In genomic region chr16:88975511-88976061, GRCh38 we compare ENCODE assay signal across 16 cellular contexts. TPM values are rescaled to one million over a fixed set of nuclear protein-coding genes. Genes with fewer than 3 reads are reported as not detected.
DNase-seq lines count a peak whose midpoint lies in the region; ATAC-seq, FAIRE-seq and TF ChIP-seq lines count a peak whose summit lies in the region.
"Had no signal": no experiment of that assay in that cellular context is flagged by ENCODE, and none has a peak within 500 bp of the region (broad histone marks: within the 10 kb centered on the region; RNA-seq: fewer than 3 reads in every experiment).

No MANE protein-coding gene starts in this region.

- no peak overlapping the region for H2AFZ ChIP-seq in HepG2 (ENCODE audit: low read length)

- no peak for FAIRE-seq in HepG2 (lab: Jason Lieb, UNC)
- FAIRE-seq: pancreas had no signal

- no peak overlapping the region for H3K27ac ChIP-seq in HepG2 (ENCODE audit: extremely low read length, insufficient read depth, low read length)
- H3K27ac ChIP-seq in right lobe of liver: no peak overlapping the region
- H3K27ac ChIP-seq in esophagus muscularis mucosa (replicated peaks in 1 of 4): no peak overlapping the region
- H3K27ac ChIP-seq in upper lobe of left lung: peak overlapping the region in 1 of 4 donors; percentile 73
- H3K27ac ChIP-seq: pancreas had no signal

- TF ChIP-seq POLR2A in HepG2 (IDR thresholded peaks at IDR 0.05; ENCODE audit: insufficient read depth in 1 of 2, low read depth in 2 of 2, low read length in 2 of 2) (no peak), right lobe of liver (IDR thresholded peaks at IDR 0.05) (no peak), NB4 (IDR thresholded peaks at IDR 0.05; ENCODE audit: extremely low read depth, insufficient read length) (no peak), esophagus muscularis mucosa (IDR thresholded peaks at IDR 0.05; ENCODE audit: low read depth) (no peak), upper lobe of left lung (IDR thresholded peaks at IDR 0.05) (no peak)

- no peak overlapping the region for H3K4me2 ChIP-seq in HepG2 (ENCODE audit: low read depth, low read length)

- DNase-seq in HepG2 (ENCODE audit: low spot score) (no peak), right lobe of liver (no peak), NB4 (ENCODE audit: low read depth) (peak; percentile 74), esophagus muscularis mucosa (ENCODE audit: extremely low spot score) (no peak), upper lobe of left lung (peak; percentile 41 to 76)
- no peak for DNase-seq in effector CD4-positive, alpha-beta T cell
- DNase-seq: activated CD4-positive, alpha-beta T cell treated with anti-CD3 and anti-CD28 coated beads for 4 hours; activated T-cell treated with anti-CD3 and anti-CD28 coated beads, Interleukin-2, amount 50 U/mL, for 72 hours; amygdala; cortex of kidney; NCI-H2171 treated with DMSO at 0.1 percent for 48 hours; stimulated activated CD4-positive, alpha-beta T cell treated with anti-CD3 and anti-CD28 coated beads, Interleukin-15, amount 100 ng/mL, for 24 hours had no signal

- H3K9me3 ChIP-seq in HepG2 (ENCODE audit: low read length) (no peaks in the 10 kb centered on the region), right lobe of liver (no peaks in the 10 kb centered on the region), esophagus muscularis mucosa (no peaks in the 10 kb centered on the region), upper lobe of left lung (no peaks in the 10 kb centered on the region)
- H3K9me3 ChIP-seq: pancreas had no signal

- ATAC-seq in HepG2 (no peak), right lobe of liver (no peak), upper lobe of left lung (ENCODE audit: low FRiP score in 2 of 2) (no peak), SK-N-SH treated with all-trans-retinoic acid at 6 μM for 48 hours (no peak), GM21381 (IDR thresholded peaks at IDR 0.05; ENCODE audit: unreplicated experiment) (no peak)
- ATAC-seq: pancreas had no signal

- peaks cover 54 to 88% of the 10 kb centered on the region in 2 experiments for H3K27me3 ChIP-seq in HepG2 (ENCODE audit: control insufficient read depth in 1 of 2, insufficient read depth in 2 of 2, low read length in 2 of 2)
- no peaks in the 10 kb centered on the region for H3K27me3 ChIP-seq in right lobe of liver
- peaks cover 0 to 88% (median 2%) of the 10 kb centered on the region in 4 donors for H3K27me3 ChIP-seq in esophagus muscularis mucosa
- H3K27me3 ChIP-seq in upper lobe of left lung: no peaks in the 10 kb centered on the region
- H3K27me3 ChIP-seq: pancreas had no signal

- BruUV-seq in HepG2 (replicated peaks; lab: Mats Ljungman, UMichigan): no TSS peak

- no peaks in the 10 kb centered on the region; the same call in 1 of the 2 replicates for H4K20me1 ChIP-seq in HepG2 (ENCODE audit: insufficient read depth, low read length)

- TF ChIP-seq CTCF in HepG2 (CRISPR knock-in tag; IDR thresholded peaks at IDR 0.05) (no peak), right lobe of liver (IDR thresholded peaks at IDR 0.05) (no peak), NB4 (IDR thresholded peaks at IDR 0.05; ENCODE audit: low read depth, low read length) (no peak), esophagus muscularis mucosa (IDR thresholded peaks at IDR 0.05) (no peak), upper lobe of left lung (IDR thresholded peaks at IDR 0.05) (no peak)

- 27% methylated on average over 13 of the region's 25 CpGs for WGBS in HepG2 (ENCODE audit: low lambda C conversion rate)
- WGBS in right lobe of liver (ENCODE audit: insufficient coverage, low coverage, low lambda C conversion rate, missing lambda C conversion rate): 40% methylated on average over 1 of the region's 25 CpGs
- 83% methylated on average over 6 of the region's 25 CpGs for WGBS in esophagus muscularis mucosa
- WGBS in upper lobe of left lung, 2 donors: 51 to 76% methylated on average over 10 to 14 of the region's 25 CpGs

- intact Hi-C loops in HepG2 (cut with micrococcal nuclease; ENCODE audit: unreplicated experiment) (no loop called here), right lobe of liver (cut with DNase I) (no loop called here), esophagus muscularis mucosa (cut with DNase I) (no loop called here)

- TF ChIP-seq EP300 in HepG2 (IDR thresholded peaks at IDR 0.05; ENCODE audit: low read depth in 2 of 2, low read length in 2 of 2): no peak
- no peak for TF ChIP-seq EP300 in HepG2 (CRISPR knock-in tag; IDR thresholded peaks at IDR 0.05; ENCODE audit: borderline replicate concordance)
- no peak for TF ChIP-seq EP300 in esophagus muscularis mucosa (IDR thresholded peaks at IDR 0.05)
- TF ChIP-seq EP300 in upper lobe of left lung (IDR thresholded peaks at IDR 0.05): no peak

- H3K36me3 ChIP-seq in HepG2 (replicated peaks in 1 of 2; ENCODE audit: control insufficient read depth in 1 of 2, insufficient read depth in 2 of 2, low read length in 2 of 2): no peaks in the 10 kb centered on the region
- H3K36me3 ChIP-seq in right lobe of liver: no peaks in the 10 kb centered on the region
- H3K36me3 ChIP-seq in esophagus muscularis mucosa: no peaks in the 10 kb centered on the region
- no peaks in the 10 kb centered on the region for H3K36me3 ChIP-seq in upper lobe of left lung
- H3K36me3 ChIP-seq: pancreas had no signal

- no peaks in the 10 kb centered on the region for H3K79me2 ChIP-seq in HepG2 (ENCODE audit: insufficient read depth, low read length)

- no peak for TF ChIP-seq RAD21 in HepG2 (CRISPR knock-in tag; IDR thresholded peaks at IDR 0.05)

- in situ Hi-C loops in HepG2 (cut with HindIII; ENCODE audit: extremely low pct_ligation_motif_present, low pct_unique_long_range_greater_than_20kb): no loop called here

- H3K9ac ChIP-seq in HepG2 (ENCODE audit: insufficient read depth, low read depth, low read length): no peak overlapping the region

- CTCF ChIA-PET in HepG2 (lab: Yijun Ruan, JAX; ENCODE audit: low intra/inter-chr PET ratio, low total read pairs): no interaction called here

- no peaks in the 10 kb centered on the region for H3K4me1 ChIP-seq in HepG2 (ENCODE audit: insufficient read depth, low read length)
- no peaks in the 10 kb centered on the region for H3K4me1 ChIP-seq in right lobe of liver
- peaks cover 15 to 25% (median 20%) of the 10 kb centered on the region in 4 donors for H3K4me1 ChIP-seq in esophagus muscularis mucosa
- peaks cover 23 to 49% (median 33%) of the 10 kb centered on the region in 4 donors for H3K4me1 ChIP-seq in upper lobe of left lung
- H3K4me1 ChIP-seq: pancreas had no signal

- POLR2A ChIA-PET in HepG2 (lab: Yijun Ruan, JAX): no interaction called here

- H3K4me3 ChIP-seq in HepG2 (replicated peaks in 1 of 3; ENCODE audit: insufficient read depth in 1 of 3, low read depth in 2 of 3, low read length in 3 of 3) (no peak overlapping the region), right lobe of liver (peak overlapping the region in 1 of 3 donors; percentile 7), NB4 (ENCODE audit: low read depth, low read length) (peak overlapping the region; percentile 80), esophagus muscularis mucosa (peak overlapping the region; percentile 16 to 45 (median 28)), upper lobe of left lung (peak overlapping the region in 3 of 4 donors; percentile 14 to 38 (median 34))

TF ChIP-seq in HepG2, 621 proteins besides CTCF, POLR2A, EP300 and RAD21:
- peak; percentile 24; the same call in 1 of the 2 replicates for TF ChIP-seq NRL (CRISPR knock-in tag; IDR thresholded peaks at IDR 0.05; ENCODE audit: borderline replicate concordance)
- no peak for TF ChIP-seq KMT2B (CRISPR knock-in tag; IDR thresholded peaks at IDR 0.05)

TF ChIP-seq in SK-N-SH treated with all-trans-retinoic acid at 6 μM for 48 hours, 23 proteins besides CTCF, POLR2A, EP300 and RAD21 (continues in another document):
- TF ChIP-seq PPARA (CRISPR knock-in tag; IDR thresholded peaks at IDR 0.05; ENCODE audit: borderline replicate concordance): no peak
- TF ChIP-seq ZC3H10 (CRISPR knock-in tag; IDR thresholded peaks at IDR 0.05): no peak
- no peak for TF ChIP-seq ZFP30 (CRISPR knock-in tag; IDR thresholded peaks at IDR 0.05)
- TF ChIP-seq ZFP3 (CRISPR knock-in tag; IDR thresholded peaks at IDR 0.05): no peak
- TF ChIP-seq CREB5 (CRISPR knock-in tag; IDR thresholded peaks at IDR 0.05; ENCODE audit: low read depth): no peak

RNA-seq across cellular contexts. Expression of gene CBFA2T3, which starts 1.4 kb away (rescaled TPM):
- not detected in 2 replicates for total RNA-seq in HepG2 (2016; rRNA removed; fragmentation: Illumina TruSeq; extraction: Trizol)
- not detected in 2 replicates for total RNA-seq in HepG2 (2016; cell fraction: cytosol; rRNA removed; fragmentation: Illumina TruSeq; extraction: Trizol; ENCODE audit: low read depth)
- not detected in 2 replicates for total RNA-seq in HepG2 (2016; cell fraction: insoluble cytoplasmic fraction; rRNA removed; fragmentation: Illumina TruSeq; extraction: Trizol)
- not detected in 2 replicates for total RNA-seq in HepG2 (2016; cell fraction: membrane; rRNA removed; fragmentation: Illumina TruSeq; extraction: Trizol)
- total RNA-seq in HepG2 (2016; cell fraction: nucleus; rRNA removed; fragmentation: Illumina TruSeq; extraction: Trizol): not detected in 2 replicates
- polyA plus RNA-seq in HepG2 (2011; rRNA removed): 0.05 and 0.09 TPM in 2 replicates
- polyA plus RNA-seq in HepG2 (2011; cell fraction: cytosol; rRNA removed): 0.04 TPM in 1 of 2 replicates, not detected in the other
- not detected in 2 replicates for polyA plus RNA-seq in HepG2 (2011; cell fraction: nucleus; rRNA removed)
- 0.07 TPM in 1 of 2 replicates, not detected in the other for polyA plus RNA-seq in HepG2 (2012)
- polyA plus RNA-seq in HepG2 (2016; cell fraction: cytosol; fragmentation: Illumina TruSeq; extraction: Trizol; ENCODE audit: low read depth): not detected in 2 replicates
- polyA plus RNA-seq in HepG2 (2016; cell fraction: insoluble cytoplasmic fraction; fragmentation: Illumina TruSeq; extraction: Trizol; ENCODE audit: low read depth): not detected in 2 replicates
- not detected in 2 replicates for polyA plus RNA-seq in HepG2 (2016; cell fraction: membrane; fragmentation: Illumina TruSeq; extraction: Trizol; ENCODE audit: low read depth)
- polyA plus RNA-seq in HepG2 (2016; cell fraction: nucleus; fragmentation: Illumina TruSeq; extraction: Trizol; ENCODE audit: insufficient read depth, low read depth): 0.11 TPM in 1 of 2 replicates, not detected in the other
- polyA minus RNA-seq in HepG2 (2011; rRNA and poly(A)+ RNA removed; ENCODE audit: low replicate concordance): 0.19 and 0.60 TPM in 2 replicates
- not detected in 2 replicates for polyA minus RNA-seq in HepG2 (2011; cell fraction: cytosol; rRNA and poly(A)+ RNA removed)
- not detected in 2 replicates for polyA minus RNA-seq in HepG2 (2011; cell fraction: nucleus; rRNA and poly(A)+ RNA removed)
- total RNA-seq in right lobe of liver: 1 to 10 TPM; 2.5 to 9.8 (median 4.2) TPM
- 10 to 100 TPM in 1 of 4 donors, 1 to 10 TPM in 3; 2.0 to 10.4 (median 3.5) TPM for total RNA-seq in esophagus muscularis mucosa
- 10 to 100 TPM in 4 of 6 donors, 1 to 10 TPM in 2; 2.7 to 33.5 (median 15.2) TPM for total RNA-seq in upper lobe of left lung
- total RNA-seq: H4 had no signal

Comparison
In these comparisons a context has a peak if more than half of its experiments do, and no peak if none do; other contexts are left out.
1. DNase-seq: peak in NB4 (single experiment) and upper lobe of left lung (2 of 2); none in HepG2 (single experiment), right lobe of liver (0 of 3), esophagus muscularis mucosa (single experiment) and effector CD4-positive, alpha-beta T cell (single experiment).
2. H3K4me3 ChIP-seq: peak in NB4 (single experiment), esophagus muscularis mucosa (4 of 4) and upper lobe of left lung (3 of 4); none in HepG2 (0 of 3).